ENCODE assay signal across 18 cellular contexts in genomic region chrX:41475166-41475565, GRCh38. TPM values are rescaled to one million over a fixed set of nuclear protein-coding genes. Genes with fewer than 3 reads are reported as not detected.
DNase-seq lines count a peak whose midpoint lies in the region; ATAC-seq and TF ChIP-seq lines count a peak whose summit lies in the region.
"Had no signal": no experiment of that assay in that cellular context is flagged by ENCODE, and none has a peak within 500 bp of the region (broad histone marks: within the 10 kb centered on the region; RNA-seq: fewer than 3 reads in every experiment).

No MANE protein-coding gene starts in this region.

- H3K36me3 ChIP-seq in ES-I3 (ENCODE audit: insufficient read depth, low read length) (no peaks in the 10 kb centered on the region), neural progenitor cell (no peaks in the 10 kb centered on the region)
- H3K36me3 ChIP-seq: right atrium auricular region had no signal

- peaks cover 17% of the 10 kb centered on the region; the same call in 1 of the 2 replicates for H3K4me1 ChIP-seq in ES-I3 (ENCODE audit: insufficient read depth, low read length)
- peaks cover 25% of the 10 kb centered on the region for H3K4me1 ChIP-seq in neural progenitor cell
- H3K4me1 ChIP-seq: right atrium auricular region had no signal

- no peaks in the 10 kb centered on the region for H4K20me1 ChIP-seq in neural progenitor cell (ENCODE audit: low read depth)

- H2AFZ ChIP-seq in neural progenitor cell (replicated peaks) = no peak overlapping the region

- no peaks in the 10 kb centered on the region for H3K36me3 Mint-ChIP-seq in neural progenitor cell
- H3K36me3 Mint-ChIP-seq: T-cell had no signal

- H3K4me2 ChIP-seq in neural progenitor cell = peak overlapping the region; percentile 37

- peak overlapping the region; percentile 93 for H3K27ac ChIP-seq in neural progenitor cell
- H3K27ac ChIP-seq: right atrium auricular region had no signal

- DNase-seq in NCI-H748 treated with DMSO at 0.1 percent for 48 hours (lab: John Stamatoyannopoulos, UW) = peak; percentile 47
- peak; percentile 70 for DNase-seq in iPS DF 19.7 (ENCODE audit: low read depth, low spot score)
- peak; percentile 91 for DNase-seq in neural progenitor cell (ENCODE audit: low spot score)
- no peak for DNase-seq in activated T-cell treated with anti-CD3 and anti-CD28 coated beads, Interleukin-2, amount 50 U/mL, for 1 hour
- no peak for DNase-seq in NCI-H2196 (lab: John Stamatoyannopoulos, UW; ENCODE audit: unreplicated experiment)
- DNase-seq: activated CD8-positive, alpha-beta memory T cell treated with anti-CD3 and anti-CD28 coated beads for 24 hours; GDM1; IMR-90; NCI-H2029; NK-92 treated with Interleukin-12 subunit alpha and Interleukin-12 subunit beta, amount 100 ng/mL, for 24 hours; T-cell had no signal

- H3K9me3 ChIP-seq in ES-I3 (ENCODE audit: control insufficient read depth, insufficient read depth, low read length) (no peaks in the 10 kb centered on the region), neural progenitor cell (ENCODE audit: low read depth) (no peaks in the 10 kb centered on the region)
- H3K9me3 ChIP-seq: right atrium auricular region had no signal

- peak overlapping the region; percentile 5 for H3K4me3 ChIP-seq in neural progenitor cell
- H3K4me3 ChIP-seq: right atrium auricular region had no signal

- no peaks in the 10 kb centered on the region for H3K27me3 ChIP-seq in neural progenitor cell
- H3K27me3 ChIP-seq: right atrium auricular region had no signal

- H3K9me3 Mint-ChIP-seq in neural progenitor cell = peaks cover 16% of the 10 kb centered on the region
- H3K9me3 Mint-ChIP-seq: activated T-helper 17 cell treated with anti-CD3 and anti-CD28 coated beads, Interleukin-2, amount 50 U/mL, for 72 hours; central memory CD8-positive, alpha-beta T cell; T-cell had no signal

- peaks cover 28% of the 10 kb centered on the region for H3K4me1 Mint-ChIP-seq in neural progenitor cell
- H3K4me1 Mint-ChIP-seq: activated T-helper 17 cell treated with anti-CD3 and anti-CD28 coated beads, Interleukin-2, amount 50 U/mL, for 72 hours; central memory CD8-positive, alpha-beta T cell; T-cell had no signal

- H3K9ac ChIP-seq in ES-I3 (ENCODE audit: low read depth, low read length) = peak overlapping the region; percentile 23
- H3K9ac ChIP-seq in neural progenitor cell = no peak overlapping the region

- H3F3A ChIP-seq in neural progenitor cell (ENCODE audit: low read depth) = peaks cover 37% of the 10 kb centered on the region

- no peaks in the 10 kb centered on the region for H3K79me2 ChIP-seq in neural progenitor cell (ENCODE audit: low read depth)

- peak overlapping the region; percentile 100 for H3K27ac Mint-ChIP-seq in neural progenitor cell
- H3K27ac Mint-ChIP-seq: activated T-helper 17 cell treated with anti-CD3 and anti-CD28 coated beads, Interleukin-2, amount 50 U/mL, for 72 hours; T-cell had no signal

- peaks cover 7% of the 10 kb centered on the region for H3K27me3 Mint-ChIP-seq in neural progenitor cell (ENCODE audit: insufficient read depth, low read depth)
- H3K27me3 Mint-ChIP-seq: activated T-helper 17 cell treated with anti-CD3 and anti-CD28 coated beads, Interleukin-2, amount 50 U/mL, for 72 hours; central memory CD8-positive, alpha-beta T cell; T-cell had no signal

- TF ChIP-seq CTCF in neural progenitor cell (IDR thresholded peaks at IDR 0.05) = no peak

- peak overlapping the region; percentile 81 for H3K4me3 Mint-ChIP-seq in neural progenitor cell
- H3K4me3 Mint-ChIP-seq: activated T-helper 17 cell treated with anti-CD3 and anti-CD28 coated beads, Interleukin-2, amount 50 U/mL, for 72 hours; central memory CD8-positive, alpha-beta T cell; T-cell had no signal

- no peak for ATAC-seq in HG03565 (IDR thresholded peaks at IDR 0.05; ENCODE audit: unreplicated experiment)
- ATAC-seq in HG03460 (IDR thresholded peaks at IDR 0.05; ENCODE audit: unreplicated experiment) = no peak
- ATAC-seq: activated T-helper 17 cell treated with anti-CD3 and anti-CD28 coated beads, Interleukin-2, amount 50 U/mL, for 72 hours; T-cell had no signal

RNA-seq across cellular contexts. Expression of gene NYX, which starts 28.0 kb away (rescaled TPM):
- total RNA-seq in neural progenitor cell (ENCODE audit: low replicate concordance) = not detected in 2 replicates
- total RNA-seq: IMR-90, lung microvascular endothelial cell, right atrium auricular region, T-cell had no signal

Comparison
In these comparisons a context has a peak if more than half of its experiments do, and no peak if none do; other contexts are left out.
1. DNase-seq: peak in NCI-H748 treated with DMSO at 0.1 percent for 48 hours (single experiment), iPS DF 19.7 (single experiment) and neural progenitor cell (single experiment); none in activated T-cell treated with anti-CD3 and anti-CD28 coated beads, Interleukin-2, amount 50 U/mL, for 1 hour (single experiment) and NCI-H2196 (single experiment).